ENCODE assay signal across 1 cellular context in genomic region chr2:190528521-190529001, GRCh38.
TF ChIP-seq lines count a peak whose summit lies in the region.

No MANE protein-coding gene starts in this region.

TF ChIP-seq in H1, 55 proteins besides CTCF, POLR2A, EP300 and RAD21:
- TF ChIP-seq EGR1 (IDR thresholded peaks at IDR 0.05; ENCODE audit: borderline replicate concordance, low read depth, low read length) = no peak
- TF ChIP-seq CEBPB (IDR thresholded peaks at IDR 0.05; ENCODE audit: low read depth, low read length) = 0 out of 2 replicates have a peak, but pooled peaks have one; percentile 27
TF ChIP-seq in H1: peak in this region for 1.
